Comparison of ENCODE assay signal across 10 cellular contexts in the genomic region with DNA sequence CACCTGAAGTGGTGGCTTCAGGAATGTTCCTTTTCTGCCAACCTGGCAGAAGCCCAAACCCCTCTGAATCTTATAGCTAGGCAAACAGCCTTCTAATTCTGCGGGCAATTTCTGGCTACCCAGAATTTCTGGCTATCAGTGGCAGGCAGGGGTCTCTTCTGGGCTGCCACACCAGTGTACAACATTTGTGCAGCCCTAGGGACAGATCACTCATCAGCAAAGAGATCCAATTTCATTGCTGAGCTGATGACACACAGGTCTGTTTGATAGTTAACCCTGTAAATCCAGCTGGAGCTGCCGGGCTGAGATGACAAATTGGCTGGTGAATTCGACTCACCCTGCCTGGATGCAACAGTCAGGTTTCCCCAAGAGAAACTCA. TPM values are rescaled to one million over a fixed set of nuclear protein-coding genes. Genes with fewer than 3 reads are reported as not detected.
DNase-seq lines count a peak whose midpoint lies in the region; TF ChIP-seq lines count a peak whose summit lies in the region.
"Had no signal": no experiment of that assay in that cellular context is flagged by ENCODE, and none has a peak within 500 bp of the region (broad histone marks: within the 10 kb centered on the region; RNA-seq: fewer than 3 reads in every experiment).

No MANE protein-coding gene starts in this region.

- no peak overlapping the region for H3K23ac ChIP-seq in mesendoderm (ENCODE audit: low read length)

- H3K79me2 ChIP-seq in mesendoderm (ENCODE audit: control insufficient read depth, insufficient read depth, low read length), result peaks cover 22% of the 10 kb centered on the region

- no CpG with 5 or more reads among the region's 3 CpGs for WGBS in mesendoderm (ENCODE audit: extremely low coverage, insufficient coverage, low lambda C conversion rate)

- no peak overlapping the region for H3K4me2 ChIP-seq in mesendoderm (ENCODE audit: low read length)

- DNase-seq in AG08396 (ENCODE audit: low spot score) (peak; percentile 48), LoVo (ENCODE audit: low spot score) (peak; percentile 16), brain microvascular endothelial cell (peak; percentile 56), mesendoderm (no peak), NCI-H1436 (lab: John Stamatoyannopoulos, UW) (no peak), GM19238 (ENCODE audit: insufficient read length, low spot score) (no peak), uterus (no peak), activated gamma-delta T cell treated with Interleukin-2 at 50 U/mL for 16 hours (no peak)
- DNase-seq: GDM1, MV-4-11 had no signal

- in situ Hi-C loops in brain microvascular endothelial cell (cut with HindIII; ENCODE audit: low pct_ligation_motif_present, low sequenced_read_pairs), result no loop called here

- peaks cover 2% of the 10 kb centered on the region for H3K4me1 ChIP-seq in mesendoderm (ENCODE audit: control insufficient read depth, low read depth, low read length)
- no peaks in the 10 kb centered on the region for H3K4me1 ChIP-seq in uterus

- TF ChIP-seq CTCF in brain microvascular endothelial cell (IDR thresholded peaks at IDR 0.05; ENCODE audit: low read depth, low read length, missing control alignments) (no peak), uterus (IDR thresholded peaks at IDR 0.05) (no peak)

- H3K4me3 ChIP-seq in brain microvascular endothelial cell (ENCODE audit: low read depth, low read length), result peak overlapping the region; percentile 69
- H3K4me3 ChIP-seq in mesendoderm (ENCODE audit: low read length), result no peak overlapping the region
- H3K4me3 ChIP-seq in uterus, result no peak overlapping the region

- TF ChIP-seq POLR2A in uterus (IDR thresholded peaks at IDR 0.05), result no peak

- H3K9me3 ChIP-seq in uterus, result no peaks in the 10 kb centered on the region

- no peak overlapping the region for H3K56ac ChIP-seq in mesendoderm (ENCODE audit: low read length)

- H3K27ac ChIP-seq in brain microvascular endothelial cell (peak overlapping the region; percentile 73), mesendoderm (ENCODE audit: low read depth, low read length) (no peak overlapping the region), uterus (no peak overlapping the region)

- intact Hi-C loops in uterus (cut with DNase I; ENCODE audit: low total_unique reads), result no loop called here

- no peak overlapping the region for H3K4ac ChIP-seq in mesendoderm (ENCODE audit: low read depth, low read length)

- no peak overlapping the region for H3K9ac ChIP-seq in mesendoderm (ENCODE audit: low read length)

- H3K18ac ChIP-seq in mesendoderm (ENCODE audit: low read length), result peak overlapping the region; percentile 28

- no peak overlapping the region for H2BK5ac ChIP-seq in mesendoderm (ENCODE audit: low read length)

- H2BK120ac ChIP-seq in mesendoderm (ENCODE audit: low read depth, low read length), result no peak overlapping the region

- H3K36me3 ChIP-seq in brain microvascular endothelial cell (replicated peaks) (no peaks in the 10 kb centered on the region), mesendoderm (ENCODE audit: control insufficient read depth, insufficient read depth, low read length) (no peaks in the 10 kb centered on the region), uterus (no peaks in the 10 kb centered on the region)

- H4K8ac ChIP-seq in mesendoderm (ENCODE audit: low read depth, low read length), result no peak overlapping the region

- no peak overlapping the region for H2BK15ac ChIP-seq in mesendoderm (replicated peaks; ENCODE audit: low read depth)

- no peaks in the 10 kb centered on the region for H3K79me1 ChIP-seq in mesendoderm (ENCODE audit: low read length)

- no peak overlapping the region for H2AK5ac ChIP-seq in mesendoderm (ENCODE audit: low read length)

- H4K5ac ChIP-seq in mesendoderm (ENCODE audit: low read length), result no peak overlapping the region

- H3K27me3 ChIP-seq in brain microvascular endothelial cell (replicated peaks), result no peaks in the 10 kb centered on the region
- H3K27me3 ChIP-seq in mesendoderm (ENCODE audit: insufficient read depth, low read length, poor library complexity), result no peaks in the 10 kb centered on the region
- H3K27me3 ChIP-seq in uterus, result no peaks in the 10 kb centered on the region

RNA-seq across cellular contexts. Expression of a gene that starts 2.4 kb away (rescaled TPM):
- polyA plus RNA-seq in mesendoderm (2013, experiment 1 of 2), result 14.1 TPM
- 14.4 TPM for polyA plus RNA-seq in mesendoderm (2013, experiment 2 of 2)
- total RNA-seq in uterus, result 10 to 100 TPM in 3 of 4 donors, 1 to 10 TPM in 1; 9.1 to 29.2 (median 18.8) TPM

Comparison
In these comparisons a context has a peak if more than half of its experiments do, and no peak if none do; other contexts are left out.
1. DNase-seq: peak in AG08396 (single experiment), LoVo (single experiment) and brain microvascular endothelial cell (single experiment); none in mesendoderm (single experiment), NCI-H1436 (single experiment), GM19238 (single experiment), uterus (0 of 2) and activated gamma-delta T cell treated with Interleukin-2 at 50 U/mL for 16 hours (single experiment).